ENCODE assay signal across 17 cellular contexts in the genomic region with DNA sequence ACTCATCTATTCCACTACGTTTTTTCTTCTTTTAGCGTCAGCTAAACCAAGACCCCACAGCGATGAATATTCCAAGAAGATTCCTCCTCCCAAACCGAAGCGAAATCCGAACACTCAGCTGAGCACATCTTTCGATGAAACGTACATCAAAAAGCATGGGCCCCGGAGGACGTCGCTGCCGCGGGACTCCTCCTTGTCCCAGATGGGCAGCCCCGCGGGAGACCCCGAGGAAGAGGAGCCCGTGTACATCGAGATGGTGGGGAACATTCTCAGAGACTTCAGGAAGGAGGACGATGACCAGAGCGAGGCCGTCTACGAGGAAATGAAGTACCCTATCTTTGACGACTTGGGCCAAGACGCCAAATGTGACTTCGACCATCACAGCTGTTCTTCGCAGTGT.
DNase-seq lines count a peak whose midpoint lies in the region; ATAC-seq and TF ChIP-seq lines count a peak whose summit lies in the region.
"Had no signal": no experiment of that assay in that cellular context is flagged by ENCODE, and none has a peak within 500 bp of the region (broad histone marks: within the 10 kb centered on the region; RNA-seq: fewer than 3 reads in every experiment).

No MANE protein-coding gene starts in this region.

- H3K27ac Mint-ChIP-seq in chondrocyte (ENCODE audit: unreplicated experiment) = no peak overlapping the region
- H3K27ac Mint-ChIP-seq in nephron progenitor cell = peak overlapping the region; percentile 29
- no peak overlapping the region for H3K27ac Mint-ChIP-seq in CD8-positive, alpha-beta memory T cell
- H3K27ac Mint-ChIP-seq: CD14-positive monocyte; CD4-positive, alpha-beta memory T cell; CD4-positive, CD25-positive, alpha-beta regulatory T cell had no signal

- no peak overlapping the region for H3K4me3 ChIP-seq in CD8-positive, alpha-beta memory T cell (ENCODE audit: low read length)
- H3K4me3 ChIP-seq: BLaER1 had no signal

- no peaks in the 10 kb centered on the region for H3K9me3 ChIP-seq in CD8-positive, alpha-beta memory T cell (ENCODE audit: low read length)
- H3K9me3 ChIP-seq: BE2C, Caco-2 had no signal

- POLR2A ChIA-PET in CD8-positive, alpha-beta memory T cell (lab: Charles Lee) = no interaction called here

- CTCF ChIA-PET in CD8-positive, alpha-beta memory T cell (lab: Charles Lee) = no interaction called here

- ATAC-seq in GM21528 (IDR thresholded peaks at IDR 0.05; ENCODE audit: low FRiP score, unreplicated experiment) = no peak

- H3K9me3 Mint-ChIP-seq in chondrocyte (ENCODE audit: low read depth) (no peaks in the 10 kb centered on the region), nephron progenitor cell (peaks cover 4% of the 10 kb centered on the region)
- no peaks in the 10 kb centered on the region for H3K9me3 Mint-ChIP-seq in CD8-positive, alpha-beta memory T cell
- H3K9me3 Mint-ChIP-seq: CD4-positive, alpha-beta memory T cell had no signal

- H3K27me3 Mint-ChIP-seq in chondrocyte (ENCODE audit: low read depth) (no peaks in the 10 kb centered on the region), nephron progenitor cell (ENCODE audit: low read depth, poor library complexity) (no peaks in the 10 kb centered on the region)
- peaks cover under 1 to 23% of the 10 kb centered on the region in 2 donors for H3K27me3 Mint-ChIP-seq in CD8-positive, alpha-beta memory T cell
- H3K27me3 Mint-ChIP-seq: CD4-positive, CD25-positive, alpha-beta regulatory T cell had no signal

- H3K36me3 Mint-ChIP-seq in chondrocyte (ENCODE audit: low read depth) = no peaks in the 10 kb centered on the region
- no peaks in the 10 kb centered on the region for H3K36me3 Mint-ChIP-seq in nephron progenitor cell (ENCODE audit: low read depth)
- H3K36me3 Mint-ChIP-seq in CD8-positive, alpha-beta memory T cell = no peaks in the 10 kb centered on the region
- H3K36me3 Mint-ChIP-seq: CD14-positive monocyte; CD4-positive, alpha-beta memory T cell; CD4-positive, CD25-positive, alpha-beta regulatory T cell had no signal

- TF ChIP-seq CTCF in chondrocyte (IDR thresholded peaks at IDR 0.05) (no peak), nephron progenitor cell (IDR thresholded peaks at IDR 0.05) (no peak)

- H3K4me1 Mint-ChIP-seq in chondrocyte (ENCODE audit: low read depth) (peaks cover 9% of the 10 kb centered on the region), nephron progenitor cell (no peaks in the 10 kb centered on the region)
- H3K4me1 Mint-ChIP-seq in CD8-positive, alpha-beta memory T cell = no peaks in the 10 kb centered on the region
- H3K4me1 Mint-ChIP-seq: CD14-positive monocyte; CD4-positive, alpha-beta memory T cell; CD4-positive, CD25-positive, alpha-beta regulatory T cell had no signal

- H3K27ac ChIP-seq in CD8-positive, alpha-beta memory T cell (ENCODE audit: low read depth, low read length) = no peak overlapping the region
- H3K27ac ChIP-seq: BLaER1 had no signal

- DNase-seq in chondrocyte (ENCODE audit: low spot score) (peak; percentile 75), nephron progenitor cell (no peak), NCI-H1417 treated with DMSO at 0.1 percent for 48 hours (lab: John Stamatoyannopoulos, UW) (no peak)
- DNase-seq in CD8-positive, alpha-beta memory T cell = no peak
- DNase-seq: 8988T; ACHN; BE2C; C1 segment of cervical spinal cord; Caco-2; Calu3; CD4-positive, alpha-beta memory T cell; CD4-positive, CD25-positive, alpha-beta regulatory T cell; DMS79 treated with DMSO at 0.1 percent for 48 hours; GF-D8 had no signal

- no peaks in the 10 kb centered on the region for H3K36me3 ChIP-seq in CD8-positive, alpha-beta memory T cell (ENCODE audit: insufficient read depth, low read length)
- H3K36me3 ChIP-seq: BE2C, BLaER1 had no signal

- H3K4me3 Mint-ChIP-seq in chondrocyte (ENCODE audit: unreplicated experiment) = no peak overlapping the region
- no peak overlapping the region for H3K4me3 Mint-ChIP-seq in nephron progenitor cell
- H3K4me3 Mint-ChIP-seq in CD8-positive, alpha-beta memory T cell = no peak overlapping the region
- H3K4me3 Mint-ChIP-seq: CD14-positive monocyte; CD4-positive, alpha-beta memory T cell; CD4-positive, CD25-positive, alpha-beta regulatory T cell had no signal

- H3K27me3 ChIP-seq in CD8-positive, alpha-beta memory T cell (ENCODE audit: insufficient read depth, low read length, poor library complexity, severe bottlenecking) = no peaks in the 10 kb centered on the region
- H3K27me3 ChIP-seq: BE2C, BLaER1 had no signal

- H3K4me1 ChIP-seq in CD8-positive, alpha-beta memory T cell (ENCODE audit: insufficient read depth, low read length) = no peaks in the 10 kb centered on the region
- H3K4me1 ChIP-seq: BE2C, BLaER1, Caco-2 had no signal
